ENCODE assay signal across 7 cellular contexts in the genomic region with DNA sequence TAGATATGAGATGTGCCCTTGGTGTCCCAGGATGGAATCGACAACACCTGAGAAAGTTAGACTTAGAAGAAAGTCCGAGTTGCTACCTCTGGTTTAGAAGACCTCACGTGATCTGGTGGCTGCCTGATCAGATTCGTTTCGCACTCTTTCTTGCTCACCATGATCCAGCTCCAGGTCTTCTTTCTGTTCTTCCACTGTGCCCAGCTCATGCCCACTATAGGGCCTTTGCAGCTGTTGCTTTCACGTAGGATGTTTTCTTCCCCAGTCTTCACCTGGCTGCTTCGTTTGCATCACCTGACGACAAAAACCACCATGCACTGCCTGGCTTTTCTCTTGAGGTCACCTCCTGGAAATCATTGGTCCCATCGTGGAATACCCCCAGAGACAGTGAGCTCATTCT.
"Had no signal": no experiment of that assay in that cellular context is flagged by ENCODE, and none has a peak within 500 bp of the region (broad histone marks: within the 10 kb centered on the region; RNA-seq: fewer than 3 reads in every experiment).

No MANE protein-coding gene starts in this region.

- FAIRE-seq: HTR-8/SVneo had no signal

- H3K4me2 ChIP-seq: KMS-11 had no signal

- DNase-seq: GM23248, H7, IMR-90 had no signal

- H3K9ac ChIP-seq: GM23248, KMS-11 had no signal

- H3K9me3 ChIP-seq: HAP-1 had no signal

- H3K36me3 ChIP-seq: HAP-1 had no signal

- H3K4me1 ChIP-seq: HAP-1 had no signal

- H3K27ac ChIP-seq: GM23248, KMS-11 had no signal

- H3K4me3 ChIP-seq: GM23248, HAP-1 had no signal

- H2AFZ ChIP-seq: GM23248 had no signal

- ATAC-seq: HCT116 had no signal
